ENCODE assay signal across 1 cellular context in the genomic region with DNA sequence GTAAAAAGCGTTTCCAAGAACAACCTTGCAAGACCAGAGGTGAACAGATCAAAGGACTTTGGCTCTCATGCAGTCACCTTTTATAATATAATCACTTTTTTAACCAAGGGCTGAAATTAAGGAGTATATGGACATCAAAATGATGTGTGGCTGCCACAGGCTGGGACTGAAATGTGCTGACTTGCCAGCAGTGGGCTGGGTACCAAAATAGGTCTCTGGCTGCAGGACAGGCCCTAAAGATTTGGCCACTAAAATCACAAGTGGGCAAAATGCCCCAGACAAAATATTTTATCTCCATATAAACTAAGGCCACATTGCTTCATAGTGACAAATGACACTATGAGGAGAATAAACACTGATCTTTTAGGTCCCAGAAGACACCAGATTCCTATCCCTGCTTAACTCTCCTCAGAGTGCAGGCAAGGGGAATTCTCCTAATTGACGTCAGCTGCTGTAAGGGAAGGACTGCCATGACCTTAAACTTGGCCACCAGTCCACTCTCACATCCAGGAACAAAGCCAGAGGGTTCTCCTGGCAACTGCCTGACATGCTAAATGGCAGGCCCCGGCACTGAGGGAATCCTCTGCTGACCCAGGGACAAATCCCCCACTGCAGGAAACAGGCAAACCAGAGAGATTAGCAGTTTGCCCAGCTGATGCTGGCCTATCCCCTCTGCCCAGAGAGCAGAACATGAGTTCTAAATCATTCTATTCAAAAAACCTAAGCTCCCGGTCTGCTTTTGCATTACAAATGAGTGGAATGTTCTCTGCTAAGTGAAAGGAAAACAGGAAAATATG.
TF ChIP-seq lines count a peak whose summit lies in the region.

No MANE protein-coding gene starts in this region.

TF ChIP-seq in H1, 55 proteins besides CTCF, POLR2A, EP300 and RAD21 (continued from another document):
- TF ChIP-seq CHD1 (IDR thresholded peaks at IDR 0.05; ENCODE audit: low read depth, low read length) (no peak), GTF2F1 (IDR thresholded peaks at IDR 0.05; ENCODE audit: borderline replicate concordance, low read depth, low read length) (no peak), PHF8 (conservative IDR thresholded peaks at IDR 0.05; ENCODE audit: low read depth, low read length) (no peak), SIN3A (conservative IDR thresholded peaks at IDR 0.05 in 1 of 2, IDR thresholded peaks at IDR 0.05 in 1 of 2; ENCODE audit: low read depth in 1 of 2, low read length in 2 of 2) (0 out of 4 replicates have a peak, but pooled peaks of 1 of the 2 experiments have one; percentile 39), RXRA (IDR thresholded peaks at IDR 0.05; ENCODE audit: insufficient read depth, low read depth, low read length) (no peak), MAFK (IDR thresholded peaks at IDR 0.05; ENCODE audit: low read depth, low read length) (no peak), CBX5 (IDR thresholded peaks at IDR 0.05; ENCODE audit: low read depth, low read length) (no peak), MAX (IDR thresholded peaks at IDR 0.05) (no peak), SAP30 (IDR thresholded peaks at IDR 0.05; ENCODE audit: insufficient read depth, insufficient replicate concordance, low read length) (no peak), NRF1 (IDR thresholded peaks at IDR 0.05; ENCODE audit: low read depth, low read length) (no peak), SIX5 (IDR thresholded peaks at IDR 0.05; ENCODE audit: low read depth, low read length) (no peak), NANOG (IDR thresholded peaks at IDR 0.05; ENCODE audit: insufficient read depth, low read depth, low read length, poor library complexity, severe bottlenecking) (peak; percentile 8), POU5F1 (IDR thresholded peaks at IDR 0.05; ENCODE audit: low read depth, low read length) (peak; percentile 78; the same call in 1 of the 2 replicates), TAF7 (optimal IDR thresholded peaks at IDR 0.05; ENCODE audit: borderline replicate concordance, low read depth, low read length) (no peak), KDM4A (IDR thresholded peaks at IDR 0.05; ENCODE audit: low read depth, low read length, severe bottlenecking) (no peak)
- TF ChIP-seq, protein P1, sequence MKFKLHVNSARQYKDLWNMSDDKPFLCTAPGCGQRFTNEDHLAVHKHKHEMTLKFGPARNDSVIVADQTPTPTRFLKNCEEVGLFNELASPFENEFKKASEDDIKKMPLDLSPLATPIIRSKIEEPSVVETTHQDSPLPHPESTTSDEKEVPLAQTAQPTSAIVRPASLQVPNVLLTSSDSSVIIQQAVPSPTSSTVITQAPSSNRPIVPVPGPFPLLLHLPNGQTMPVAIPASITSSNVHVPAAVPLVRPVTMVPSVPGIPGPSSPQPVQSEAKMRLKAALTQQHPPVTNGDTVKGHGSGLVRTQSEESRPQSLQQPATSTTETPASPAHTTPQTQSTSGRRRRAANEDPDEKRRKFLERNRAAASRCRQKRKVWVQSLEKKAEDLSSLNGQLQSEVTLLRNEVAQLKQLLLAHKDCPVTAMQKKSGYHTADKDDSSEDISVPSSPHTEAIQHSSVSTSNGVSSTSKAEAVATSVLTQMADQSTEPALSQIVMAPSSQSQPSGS (IDR thresholded peaks at IDR 0.05; ENCODE audit: low read length), result no peak
- TF ChIP-seq, protein P2, sequence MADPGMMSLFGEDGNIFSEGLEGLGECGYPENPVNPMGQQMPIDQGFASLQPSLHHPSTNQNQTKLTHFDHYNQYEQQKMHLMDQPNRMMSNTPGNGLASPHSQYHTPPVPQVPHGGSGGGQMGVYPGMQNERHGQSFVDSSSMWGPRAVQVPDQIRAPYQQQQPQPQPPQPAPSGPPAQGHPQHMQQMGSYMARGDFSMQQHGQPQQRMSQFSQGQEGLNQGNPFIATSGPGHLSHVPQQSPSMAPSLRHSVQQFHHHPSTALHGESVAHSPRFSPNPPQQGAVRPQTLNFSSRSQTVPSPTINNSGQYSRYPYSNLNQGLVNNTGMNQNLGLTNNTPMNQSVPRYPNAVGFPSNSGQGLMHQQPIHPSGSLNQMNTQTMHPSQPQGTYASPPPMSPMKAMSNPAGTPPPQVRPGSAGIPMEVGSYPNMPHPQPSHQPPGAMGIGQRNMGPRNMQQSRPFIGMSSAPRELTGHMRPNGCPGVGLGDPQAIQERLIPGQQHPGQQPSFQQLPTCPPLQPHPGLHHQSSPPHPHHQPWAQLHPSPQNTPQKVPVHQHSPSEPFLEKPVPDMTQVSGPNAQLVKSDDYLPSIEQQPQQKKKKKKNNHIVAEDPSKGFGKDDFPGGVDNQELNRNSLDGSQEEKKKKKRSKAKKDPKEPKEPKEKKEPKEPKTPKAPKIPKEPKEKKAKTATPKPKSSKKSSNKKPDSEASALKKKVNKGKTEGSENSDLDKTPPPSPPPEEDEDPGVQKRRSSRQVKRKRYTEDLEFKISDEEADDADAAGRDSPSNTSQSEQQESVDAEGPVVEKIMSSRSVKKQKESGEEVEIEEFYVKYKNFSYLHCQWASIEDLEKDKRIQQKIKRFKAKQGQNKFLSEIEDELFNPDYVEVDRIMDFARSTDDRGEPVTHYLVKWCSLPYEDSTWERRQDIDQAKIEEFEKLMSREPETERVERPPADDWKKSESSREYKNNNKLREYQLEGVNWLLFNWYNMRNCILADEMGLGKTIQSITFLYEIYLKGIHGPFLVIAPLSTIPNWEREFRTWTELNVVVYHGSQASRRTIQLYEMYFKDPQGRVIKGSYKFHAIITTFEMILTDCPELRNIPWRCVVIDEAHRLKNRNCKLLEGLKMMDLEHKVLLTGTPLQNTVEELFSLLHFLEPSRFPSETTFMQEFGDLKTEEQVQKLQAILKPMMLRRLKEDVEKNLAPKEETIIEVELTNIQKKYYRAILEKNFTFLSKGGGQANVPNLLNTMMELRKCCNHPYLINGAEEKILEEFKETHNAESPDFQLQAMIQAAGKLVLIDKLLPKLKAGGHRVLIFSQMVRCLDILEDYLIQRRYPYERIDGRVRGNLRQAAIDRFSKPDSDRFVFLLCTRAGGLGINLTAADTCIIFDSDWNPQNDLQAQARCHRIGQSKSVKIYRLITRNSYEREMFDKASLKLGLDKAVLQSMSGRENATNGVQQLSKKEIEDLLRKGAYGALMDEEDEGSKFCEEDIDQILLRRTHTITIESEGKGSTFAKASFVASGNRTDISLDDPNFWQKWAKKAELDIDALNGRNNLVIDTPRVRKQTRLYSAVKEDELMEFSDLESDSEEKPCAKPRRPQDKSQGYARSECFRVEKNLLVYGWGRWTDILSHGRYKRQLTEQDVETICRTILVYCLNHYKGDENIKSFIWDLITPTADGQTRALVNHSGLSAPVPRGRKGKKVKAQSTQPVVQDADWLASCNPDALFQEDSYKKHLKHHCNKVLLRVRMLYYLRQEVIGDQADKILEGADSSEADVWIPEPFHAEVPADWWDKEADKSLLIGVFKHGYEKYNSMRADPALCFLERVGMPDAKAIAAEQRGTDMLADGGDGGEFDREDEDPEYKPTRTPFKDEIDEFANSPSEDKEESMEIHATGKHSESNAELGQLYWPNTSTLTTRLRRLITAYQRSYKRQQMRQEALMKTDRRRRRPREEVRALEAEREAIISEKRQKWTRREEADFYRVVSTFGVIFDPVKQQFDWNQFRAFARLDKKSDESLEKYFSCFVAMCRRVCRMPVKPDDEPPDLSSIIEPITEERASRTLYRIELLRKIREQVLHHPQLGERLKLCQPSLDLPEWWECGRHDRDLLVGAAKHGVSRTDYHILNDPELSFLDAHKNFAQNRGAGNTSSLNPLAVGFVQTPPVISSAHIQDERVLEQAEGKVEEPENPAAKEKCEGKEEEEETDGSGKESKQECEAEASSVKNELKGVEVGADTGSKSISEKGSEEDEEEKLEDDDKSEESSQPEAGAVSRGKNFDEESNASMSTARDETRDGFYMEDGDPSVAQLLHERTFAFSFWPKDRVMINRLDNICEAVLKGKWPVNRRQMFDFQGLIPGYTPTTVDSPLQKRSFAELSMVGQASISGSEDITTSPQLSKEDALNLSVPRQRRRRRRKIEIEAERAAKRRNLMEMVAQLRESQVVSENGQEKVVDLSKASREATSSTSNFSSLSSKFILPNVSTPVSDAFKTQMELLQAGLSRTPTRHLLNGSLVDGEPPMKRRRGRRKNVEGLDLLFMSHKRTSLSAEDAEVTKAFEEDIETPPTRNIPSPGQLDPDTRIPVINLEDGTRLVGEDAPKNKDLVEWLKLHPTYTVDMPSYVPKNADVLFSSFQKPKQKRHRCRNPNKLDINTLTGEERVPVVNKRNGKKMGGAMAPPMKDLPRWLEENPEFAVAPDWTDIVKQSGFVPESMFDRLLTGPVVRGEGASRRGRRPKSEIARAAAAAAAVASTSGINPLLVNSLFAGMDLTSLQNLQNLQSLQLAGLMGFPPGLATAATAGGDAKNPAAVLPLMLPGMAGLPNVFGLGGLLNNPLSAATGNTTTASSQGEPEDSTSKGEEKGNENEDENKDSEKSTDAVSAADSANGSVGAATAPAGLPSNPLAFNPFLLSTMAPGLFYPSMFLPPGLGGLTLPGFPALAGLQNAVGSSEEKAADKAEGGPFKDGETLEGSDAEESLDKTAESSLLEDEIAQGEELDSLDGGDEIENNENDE (IDR thresholded peaks at IDR 0.05; ENCODE audit: insufficient replicate concordance, low read length), result peak; percentile 18
TF ChIP-seq in H1: peak in this region for 6.
